Comparison of ENCODE assay signal across 16 cellular contexts in genomic region chr3:25037049-25037547, GRCh38.
DNase-seq lines count a peak whose midpoint lies in the region; ATAC-seq and TF ChIP-seq lines count a peak whose summit lies in the region.
"Had no signal": no experiment of that assay in that cellular context is flagged by ENCODE, and none has a peak within 500 bp of the region (broad histone marks: within the 10 kb centered on the region; RNA-seq: fewer than 3 reads in every experiment).

No MANE protein-coding gene starts in this region.

- TF ChIP-seq CTCF in heart right ventricle (IDR thresholded peaks at IDR 0.05) (no peak), right atrium auricular region (IDR thresholded peaks at IDR 0.05) (no peak), chondrocyte (IDR thresholded peaks at IDR 0.05) (no peak), body of pancreas (IDR thresholded peaks at IDR 0.05) (no peak)
- no peak for TF ChIP-seq CTCF in activated CD8-positive, alpha-beta T cell treated with anti-CD3 and anti-CD28 coated beads for 36 hours (IDR thresholded peaks at IDR 0.05)

- H3K36me3 Mint-ChIP-seq in chondrocyte (ENCODE audit: low read depth) = no peaks in the 10 kb centered on the region
- no peaks in the 10 kb centered on the region for H3K36me3 Mint-ChIP-seq in activated CD8-positive, alpha-beta T cell treated with anti-CD3 and anti-CD28 coated beads for 36 hours (ENCODE audit: low read depth)
- H3K36me3 Mint-ChIP-seq: natural killer cell had no signal

- 25 to 35% methylated on average over 6 of the region's 6 CpGs for WGBS in heart right ventricle, 2 donors
- WGBS in body of pancreas, 2 donors = 10 to 20% methylated on average over 6 of the region's 6 CpGs

- peak overlapping the region; percentile 2 for H3K4me3 Mint-ChIP-seq in chondrocyte (ENCODE audit: unreplicated experiment)
- no peak overlapping the region for H3K4me3 Mint-ChIP-seq in activated CD8-positive, alpha-beta T cell treated with anti-CD3 and anti-CD28 coated beads for 36 hours
- H3K4me3 Mint-ChIP-seq: endodermal cell; natural killer cell; stimulated activated naive CD8-positive, alpha-beta T cell treated with anti-CD3 and anti-CD28 coated beads, Interleukin-15, amount 100 ng/mL, for 72 hours had no signal

- H3K27ac Mint-ChIP-seq in chondrocyte (ENCODE audit: unreplicated experiment) = peak overlapping the region; percentile 74
- H3K27ac Mint-ChIP-seq in activated CD8-positive, alpha-beta T cell treated with anti-CD3 and anti-CD28 coated beads for 36 hours = no peak overlapping the region
- H3K27ac Mint-ChIP-seq: endodermal cell; natural killer cell; stimulated activated naive CD8-positive, alpha-beta T cell treated with anti-CD3 and anti-CD28 coated beads, Interleukin-15, amount 100 ng/mL, for 72 hours had no signal

- H3K27ac ChIP-seq in heart right ventricle = no peak overlapping the region
- peak overlapping the region in 1 of 2 donors; percentile 19 for H3K27ac ChIP-seq in right atrium auricular region
- no peak overlapping the region for H3K27ac ChIP-seq in body of pancreas
- H3K27ac ChIP-seq: left lung, skin epidermis had no signal

- no peaks in the 10 kb centered on the region for H3K27me3 Mint-ChIP-seq in chondrocyte (ENCODE audit: low read depth)
- H3K27me3 Mint-ChIP-seq in activated CD8-positive, alpha-beta T cell treated with anti-CD3 and anti-CD28 coated beads for 36 hours = no peaks in the 10 kb centered on the region
- H3K27me3 Mint-ChIP-seq: stimulated activated naive CD8-positive, alpha-beta T cell treated with anti-CD3 and anti-CD28 coated beads, Interleukin-15, amount 100 ng/mL, for 72 hours had no signal

- H3K27me3 ChIP-seq in heart right ventricle = no peaks in the 10 kb centered on the region
- H3K27me3 ChIP-seq in right atrium auricular region = no peaks in the 10 kb centered on the region
- no peaks in the 10 kb centered on the region for H3K27me3 ChIP-seq in body of pancreas
- H3K27me3 ChIP-seq: left lung had no signal

- H3K9me3 ChIP-seq in heart right ventricle (no peaks in the 10 kb centered on the region), right atrium auricular region (no peaks in the 10 kb centered on the region), body of pancreas (no peaks in the 10 kb centered on the region)
- H3K9me3 ChIP-seq: left lung had no signal

- H3K4me1 ChIP-seq in heart right ventricle = peaks cover 3 to 36% (median 12%) of the 10 kb centered on the region in 9 donors
- peaks cover 0 to 37% of the 10 kb centered on the region in 2 donors for H3K4me1 ChIP-seq in right atrium auricular region
- H3K4me1 ChIP-seq in body of pancreas = no peaks in the 10 kb centered on the region

- intact Hi-C loops in heart right ventricle (cut with DNase I) (loop anchor here in 2 of 10 donors (5.0 to 10.0 kb wide), 2 partner anchors 262 to 555 kb away; no protein-coding TSS in a partner anchor), body of pancreas (cut with DNase I) (no loop called here)
- intact Hi-C loops in activated CD8-positive, alpha-beta T cell treated with anti-CD3 and anti-CD28 coated beads for 36 hours (cut with micrococcal nuclease) = no loop called here

- ATAC-seq in heart right ventricle = peak in 6 of 8 donors; percentile 16 to 61 (median 35)
- ATAC-seq in left lobe of liver = peak; percentile 27
- no peak for ATAC-seq in body of pancreas
- no peak for ATAC-seq in activated CD8-positive, alpha-beta T cell treated with anti-CD3 and anti-CD28 coated beads for 36 hours
- ATAC-seq: left lung; natural killer cell; stimulated activated naive CD8-positive, alpha-beta T cell treated with anti-CD3 and anti-CD28 coated beads, Interleukin-15, amount 100 ng/mL, for 72 hours had no signal

- H3K9me3 Mint-ChIP-seq in chondrocyte (ENCODE audit: low read depth) = no peaks in the 10 kb centered on the region
- no peaks in the 10 kb centered on the region for H3K9me3 Mint-ChIP-seq in activated CD8-positive, alpha-beta T cell treated with anti-CD3 and anti-CD28 coated beads for 36 hours
- H3K9me3 Mint-ChIP-seq: endodermal cell; natural killer cell; stimulated activated naive CD8-positive, alpha-beta T cell treated with anti-CD3 and anti-CD28 coated beads, Interleukin-15, amount 100 ng/mL, for 72 hours had no signal

- CTCF ChIA-PET in activated CD8-positive, alpha-beta T cell treated with anti-CD3 and anti-CD28 coated beads for 36 hours (lab: Charles Lee) = no interaction called here

- no peak for DNase-seq in heart right ventricle
- no peak for DNase-seq in right atrium auricular region (ENCODE audit: low spot score)
- DNase-seq in chondrocyte (ENCODE audit: low spot score) = no peak
- no peak for DNase-seq in left lobe of liver (ENCODE audit: low spot score)
- no peak for DNase-seq in glomerular visceral epithelial cell (ENCODE audit: extremely low spot score)
- no peak for DNase-seq in body of pancreas
- DNase-seq in NCI-H510A (lab: John Stamatoyannopoulos, UW) = no peak
- no peak for DNase-seq in activated CD8-positive, alpha-beta T cell treated with anti-CD3 and anti-CD28 coated beads for 36 hours
- DNase-seq: activated CD4-positive, alpha-beta T cell treated with anti-CD3 and anti-CD28 coated beads, Interleukin-2, amount 50 U/mL, for 1 hour; amygdala; endodermal cell; left lung; natural killer cell; NCI-H2029; stimulated activated naive CD8-positive, alpha-beta T cell treated with anti-CD3 and anti-CD28 coated beads, Interleukin-15, amount 100 ng/mL, for 72 hours had no signal

- H3K4me1 Mint-ChIP-seq in chondrocyte (ENCODE audit: low read depth) = peaks cover 63% of the 10 kb centered on the region
- no peaks in the 10 kb centered on the region for H3K4me1 Mint-ChIP-seq in activated CD8-positive, alpha-beta T cell treated with anti-CD3 and anti-CD28 coated beads for 36 hours (ENCODE audit: low read depth)
- H3K4me1 Mint-ChIP-seq: endodermal cell; natural killer cell; stimulated activated naive CD8-positive, alpha-beta T cell treated with anti-CD3 and anti-CD28 coated beads, Interleukin-15, amount 100 ng/mL, for 72 hours had no signal

- H3K36me3 ChIP-seq in heart right ventricle = no peaks in the 10 kb centered on the region
- H3K36me3 ChIP-seq in right atrium auricular region = no peaks in the 10 kb centered on the region
- H3K36me3 ChIP-seq in body of pancreas (replicated peaks in 1 of 2; ENCODE audit: insufficient read depth in 1 of 2, low read depth in 2 of 2) = no peaks in the 10 kb centered on the region
- H3K36me3 ChIP-seq: left lung had no signal

- POLR2A ChIA-PET in activated CD8-positive, alpha-beta T cell treated with anti-CD3 and anti-CD28 coated beads for 36 hours (lab: Charles Lee) = no interaction called here

- no peak for TF ChIP-seq POLR2A in body of pancreas (IDR thresholded peaks at IDR 0.05)

- H3K4me3 ChIP-seq in heart right ventricle = no peak overlapping the region
- no peak overlapping the region for H3K4me3 ChIP-seq in right atrium auricular region
- H3K4me3 ChIP-seq in body of pancreas = no peak overlapping the region
- H3K4me3 ChIP-seq: left lung, skin epidermis had no signal

Comparison
In these comparisons a context has a peak if more than half of its experiments do, and no peak if none do; other contexts are left out.
1. ATAC-seq: peak in heart right ventricle (6 of 8) and left lobe of liver (single experiment); none in body of pancreas (single experiment) and activated CD8-positive, alpha-beta T cell treated with anti-CD3 and anti-CD28 coated beads for 36 hours (single experiment).